ENCODE assay signal across 27 cellular contexts in the genomic region with DNA sequence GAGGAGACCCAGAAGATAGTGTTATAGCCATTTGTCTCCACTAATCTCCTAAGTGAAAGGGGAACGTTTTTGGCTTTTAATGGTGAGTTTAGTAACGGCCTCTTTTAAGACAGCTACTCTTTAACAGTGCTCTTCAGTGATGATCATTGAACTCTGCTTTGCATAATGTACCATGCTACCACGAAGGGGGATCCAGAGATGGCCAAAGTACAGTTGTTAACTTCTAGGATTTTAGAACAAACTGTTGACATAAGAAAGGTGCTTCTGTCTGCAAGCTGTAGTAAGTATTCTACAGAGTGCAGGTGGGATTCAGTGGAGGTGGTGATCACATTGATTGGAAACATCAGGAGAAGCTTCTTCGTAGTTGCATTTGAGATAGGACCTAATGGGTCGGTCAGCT.
"Had no signal": no experiment of that assay in that cellular context is flagged by ENCODE, and none has a peak within 500 bp of the region (broad histone marks: within the 10 kb centered on the region; RNA-seq: fewer than 3 reads in every experiment).

No MANE protein-coding gene starts in this region.

- H3K9me3 Mint-ChIP-seq: immature natural killer cell; naive B cell; natural killer cell; nephron progenitor cell; stimulated activated effector memory CD8-positive, alpha-beta T cell treated with anti-CD3 and anti-CD28 coated beads, Interleukin-12 subunit alpha, Interleukin-12 subunit beta, amount 100 ng/mL, for 72 hours; stimulated activated naive CD8-positive, alpha-beta T cell treated with anti-CD3 and anti-CD28 coated beads, Interleukin-15, amount 100 ng/mL, for 72 hours; type B pancreatic cell had no signal

- H3K4me3 ChIP-seq: left lung, lower lobe of right lung, ovary, sigmoid colon, spleen, tibial nerve, vagina had no signal

- H3K27me3 ChIP-seq: left lung, ovary, sigmoid colon, spleen, tibial nerve, vagina had no signal

- H3K27ac ChIP-seq: left lung, lower lobe of right lung, ovary, sigmoid colon, spleen, tibial nerve, vagina had no signal

- H3K9me3 ChIP-seq: left lung, lower lobe of right lung, ovary, sigmoid colon, spleen, tibial nerve, vagina had no signal

- H3K27ac Mint-ChIP-seq: mesothelial cell of epicardium; nephron progenitor cell; progenitor cell of endocrine pancreas; stimulated activated effector memory CD8-positive, alpha-beta T cell treated with anti-CD3 and anti-CD28 coated beads, Interleukin-12 subunit alpha, Interleukin-12 subunit beta, amount 100 ng/mL, for 72 hours; stimulated activated naive CD8-positive, alpha-beta T cell treated with anti-CD3 and anti-CD28 coated beads, Interleukin-15, amount 100 ng/mL, for 72 hours; type B pancreatic cell had no signal

- H3K4me1 Mint-ChIP-seq: nephron progenitor cell had no signal

- FAIRE-seq: islet of Langerhans, kidney, small intestine had no signal

- H3K36me3 ChIP-seq: left lung, lower lobe of right lung, ovary, sigmoid colon, spleen, tibial nerve, vagina had no signal

- DNase-seq: hypothalamus; immature natural killer cell; kidney; left colon; left lung; lower lobe of right lung; mammary epithelial cell; mesendoderm; naive B cell; natural killer cell; nephron progenitor cell; ovary; right cardiac atrium; sigmoid colon; small intestine; spleen; stimulated activated CD4-positive, alpha-beta T cell treated with anti-CD3 and anti-CD28 coated beads, Interleukin-4, amount 100 ng/mL, for 24 hours; stimulated activated naive CD4-positive, alpha-beta T cell treated with Interleukin-2 at 50 U/mL for 16 hours; stimulated activated naive CD8-positive, alpha-beta T cell treated with anti-CD3 and anti-CD28 coated beads, Interleukin-15, amount 100 ng/mL, for 72 hours; substantia nigra had no signal

- H3K27me3 Mint-ChIP-seq: naive B cell; progenitor cell of endocrine pancreas; stimulated activated naive CD8-positive, alpha-beta T cell treated with anti-CD3 and anti-CD28 coated beads, Interleukin-15, amount 100 ng/mL, for 72 hours; type B pancreatic cell had no signal

- H3K4me1 ChIP-seq: left lung, lower lobe of right lung, sigmoid colon, tibial nerve, vagina had no signal

- H3K36me3 Mint-ChIP-seq: natural killer cell; stimulated activated effector memory CD8-positive, alpha-beta T cell treated with anti-CD3 and anti-CD28 coated beads, Interleukin-12 subunit alpha, Interleukin-12 subunit beta, amount 100 ng/mL, for 72 hours had no signal

- H3K4me3 Mint-ChIP-seq: immature natural killer cell; mesothelial cell of epicardium; natural killer cell; nephron progenitor cell; stimulated activated effector memory CD8-positive, alpha-beta T cell treated with anti-CD3 and anti-CD28 coated beads, Interleukin-12 subunit alpha, Interleukin-12 subunit beta, amount 100 ng/mL, for 72 hours; stimulated activated naive CD8-positive, alpha-beta T cell treated with anti-CD3 and anti-CD28 coated beads, Interleukin-15, amount 100 ng/mL, for 72 hours; type B pancreatic cell had no signal

- ATAC-seq: left colon; left lung; lower lobe of right lung; natural killer cell; right cardiac atrium; stimulated activated effector memory CD8-positive, alpha-beta T cell treated with anti-CD3 and anti-CD28 coated beads, Interleukin-12 subunit alpha, Interleukin-12 subunit beta, amount 100 ng/mL, for 72 hours; stimulated activated naive CD8-positive, alpha-beta T cell treated with anti-CD3 and anti-CD28 coated beads, Interleukin-15, amount 100 ng/mL, for 72 hours had no signal
